ENCODE assay signal across 8 cellular contexts in the genomic region with DNA sequence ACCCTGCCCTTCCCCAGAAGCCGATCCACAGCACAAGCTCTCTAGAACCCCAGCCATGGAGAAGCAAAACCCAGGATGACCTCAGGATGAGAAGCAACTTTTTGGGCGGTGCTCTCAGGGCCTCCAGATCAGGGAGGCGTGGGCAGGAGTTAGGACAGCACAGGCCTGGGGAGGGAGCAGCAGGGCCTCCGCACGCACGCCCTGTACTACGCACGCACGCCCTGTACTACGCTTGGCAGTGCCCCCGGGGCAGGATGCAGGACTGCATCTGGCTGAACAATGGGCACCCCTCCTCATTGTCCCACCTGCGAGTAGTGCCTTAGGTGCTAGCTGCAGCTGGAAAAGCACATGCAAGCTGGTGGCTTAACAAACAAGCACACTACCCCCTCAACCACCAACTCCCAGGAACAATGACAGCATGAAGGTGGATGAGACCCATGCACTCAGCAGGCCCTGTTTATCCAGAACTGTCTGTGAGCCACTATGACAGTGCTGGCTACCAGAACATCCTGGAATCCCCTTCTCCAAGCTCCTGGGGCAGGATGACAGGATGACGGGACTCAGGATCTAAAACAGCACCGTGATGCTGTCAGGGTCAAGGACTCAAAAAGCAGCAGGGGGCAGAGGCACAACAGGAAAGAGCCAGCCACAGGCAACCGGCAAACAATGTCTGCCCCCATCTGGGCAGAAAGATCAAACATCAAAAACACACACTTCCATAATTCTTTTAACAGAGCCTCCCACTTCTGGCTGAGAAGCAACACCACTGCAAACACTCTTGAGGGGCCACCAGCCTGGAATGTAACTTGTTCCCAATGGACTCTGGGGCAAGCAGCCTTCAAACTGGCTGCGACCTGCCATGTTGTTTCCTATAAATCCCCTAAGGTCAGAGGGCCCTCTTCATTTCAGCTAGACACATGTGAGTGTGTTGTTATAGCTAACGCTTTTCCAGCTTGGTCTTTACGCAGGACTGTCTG. TPM values are rescaled to one million over a fixed set of nuclear protein-coding genes. Genes with fewer than 3 reads are reported as not detected.
A peak's percentile ranks its signal among the peaks of the same experiment; 100 is the strongest.
DNase-seq lines count a peak whose midpoint lies in the region; ATAC-seq and TF ChIP-seq lines count a peak whose summit lies in the region.

No MANE protein-coding gene starts in this region.

- 63% methylated on average over 18 of the region's 18 CpGs for WGBS in right cardiac atrium
- 83% methylated on average over 18 of the region's 18 CpGs for WGBS in prostate gland

- TF ChIP-seq CTCF in GM12875 (IDR thresholded peaks at IDR 0.05; ENCODE audit: borderline replicate concordance, insufficient read depth, low read depth, low read length) (peak; percentile 17; the same call in 1 of the 2 replicates), RWPE2 (IDR thresholded peaks at IDR 0.05; ENCODE audit: poor library complexity, severe bottlenecking) (peak; percentile 19), prostate gland (IDR thresholded peaks at IDR 0.05) (no peak)

- H3K9me3 ChIP-seq in RWPE2 (ENCODE audit: severe bottlenecking): no peaks in the 10 kb centered on the region
- H3K9me3 ChIP-seq in right cardiac atrium (ENCODE audit: control insufficient read depth, low read length): no peaks in the 10 kb centered on the region
- no peaks in the 10 kb centered on the region for H3K9me3 ChIP-seq in prostate gland

- H3K4me3 ChIP-seq in GM12875 (ENCODE audit: low read depth, low read length): no peak overlapping the region
- no peak overlapping the region for H3K4me3 ChIP-seq in RWPE2 (ENCODE audit: severe bottlenecking)
- H3K4me3 ChIP-seq in right cardiac atrium (ENCODE audit: low read length): no peak overlapping the region
- H3K4me3 ChIP-seq in prostate gland: no peak overlapping the region

- intact Hi-C loops in right cardiac atrium (cut with DNase I) (loop anchor here in 2 of 4 donors (2.0 to 10.0 kb wide), 2 partner anchors 110 kb away; no protein-coding TSS in a partner anchor), prostate gland (cut with DNase I) (no loop called here)

- H3K4me1 ChIP-seq in RWPE2 (ENCODE audit: insufficient read depth, poor library complexity, severe bottlenecking) (peaks cover 6% of the 10 kb centered on the region), right cardiac atrium (ENCODE audit: control insufficient read depth, insufficient read depth, low read length) (peaks cover 17% of the 10 kb centered on the region), prostate gland (replicated peaks) (no peaks in the 10 kb centered on the region)

- H3K27ac ChIP-seq in RWPE2 (ENCODE audit: poor library complexity, severe bottlenecking) (no peak overlapping the region), right cardiac atrium (ENCODE audit: low read length) (peak overlapping the region; percentile 40), prostate gland (no peak overlapping the region)

- ATAC-seq in RWPE2 (ENCODE audit: low read depth): 0 out of 3 replicates have a peak, but pooled peaks have one; percentile 19
- ATAC-seq in right cardiac atrium: peak in 1 of 2 donors; percentile 2

- H3K27me3 ChIP-seq in RWPE2 (ENCODE audit: insufficient read depth, poor library complexity, severe bottlenecking) (no peaks in the 10 kb centered on the region), right cardiac atrium (ENCODE audit: control insufficient read depth, insufficient read depth) (no peaks in the 10 kb centered on the region), prostate gland (replicated peaks; ENCODE audit: insufficient read depth) (no peaks in the 10 kb centered on the region)

- TF ChIP-seq POLR2A in prostate gland (IDR thresholded peaks at IDR 0.05): no peak

- peak; percentile 63 for DNase-seq in A172 (ENCODE audit: low spot score)
- DNase-seq in RWPE2 (ENCODE audit: low spot score): no peak
- DNase-seq in right cardiac atrium: peak in 2 of 3 donors; percentile 45
- no peak for DNase-seq in foreskin melanocyte
- no peak for DNase-seq in NCI-H128 (lab: John Stamatoyannopoulos, UW; ENCODE audit: unreplicated experiment)
- DNase-seq in HuH-7 (ENCODE audit: low spot score): no peak
- DNase-seq in prostate gland (ENCODE audit: low spot score): no peak

- H3K36me3 ChIP-seq in RWPE2 (ENCODE audit: low read depth) (no peaks in the 10 kb centered on the region), prostate gland (no peaks in the 10 kb centered on the region)

RNA-seq across cellular contexts. Expression of gene PODXL, which starts 11.7 kb away (rescaled TPM):
- total RNA-seq in A172 (2014; rRNA removed; shearing (Covaris generic)): 446 and 531 TPM in 2 replicates
- 10 to 100 TPM; 60.7 to 81.1 (median 63.9) TPM for total RNA-seq in right cardiac atrium
- polyA plus RNA-seq in right cardiac atrium: 29.1 TPM
- 10 to 100 TPM; 17.7 to 19.4 TPM for total RNA-seq in prostate gland

Comparison
In these comparisons a context has a peak if more than half of its experiments do, and no peak if none do; other contexts are left out.
1. DNase-seq: peak in A172 (single experiment) and right cardiac atrium (2 of 3); none in RWPE2 (single experiment), foreskin melanocyte (single experiment), NCI-H128 (single experiment), HuH-7 (single experiment) and prostate gland (single experiment).
2. CTCF ChIP-seq: peak in GM12875 (single experiment) and RWPE2 (single experiment); none in prostate gland (0 of 4).